18 cellular contexts compared by ENCODE assay signal in the genomic region with DNA sequence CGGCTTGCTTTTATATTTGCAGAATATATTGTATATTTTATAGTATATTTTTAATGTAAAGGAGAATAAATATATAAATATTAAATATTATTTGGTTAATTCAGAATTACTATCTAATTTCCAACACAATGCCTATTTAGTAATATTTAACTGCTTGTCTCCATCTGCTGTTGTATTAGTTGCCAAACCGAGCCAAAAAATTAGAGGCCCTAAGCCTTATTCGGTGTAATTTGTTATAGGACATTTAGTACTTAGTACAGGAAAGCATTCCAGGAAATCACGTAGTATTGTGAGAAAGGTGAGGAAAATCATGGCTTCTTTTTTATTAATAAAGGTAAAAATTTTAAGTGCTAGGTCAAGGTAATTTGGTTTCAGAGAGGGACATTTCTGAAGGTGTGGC.
DNase-seq lines count a peak whose midpoint lies in the region; ATAC-seq and TF ChIP-seq lines count a peak whose summit lies in the region.
"Had no signal": no experiment of that assay in that cellular context is flagged by ENCODE, and none has a peak within 500 bp of the region (broad histone marks: within the 10 kb centered on the region; RNA-seq: fewer than 3 reads in every experiment).

No MANE protein-coding gene starts in this region.

- no peaks in the 10 kb centered on the region for H3K27me3 ChIP-seq in esophagus squamous epithelium
- H3K27me3 ChIP-seq: BLaER1 treated with 17β-estradiol and CSF1 and Interleukin-3, amounts not matched to agents 10 nM and 100 nM had no signal

- H3K9me3 ChIP-seq in esophagus squamous epithelium: no peaks in the 10 kb centered on the region
- H3K9me3 ChIP-seq: A549; BLaER1 treated with 17β-estradiol and CSF1 and Interleukin-3, amounts not matched to agents 10 nM and 100 nM; Caco-2 had no signal

- CTCF ChIA-PET in WTC11 (lab: Charles Lee): interaction anchor here (0.7 kb wide), 1 partner anchor 93 kb away, joined by 3 read pairs; no protein-coding TSS in a partner anchor

- in situ Hi-C loops in G401 (cut with HindIII; ENCODE audit: low sequenced_read_pairs): no loop called here

- intact Hi-C loops in esophagus squamous epithelium (cut with DNase I): no loop called here

- TF ChIP-seq POLR2A in esophagus squamous epithelium (IDR thresholded peaks at IDR 0.05): no peak

- WGBS in esophagus squamous epithelium, 2 donors: 85 to 87% methylated on average over 4 of the region's 4 CpGs

- no peak overlapping the region for H3K4me3 Mint-ChIP-seq in WTC11
- H3K4me3 Mint-ChIP-seq: B cell; CD4-positive, alpha-beta T cell; CD8-positive, alpha-beta T cell had no signal

- H3K4me1 Mint-ChIP-seq in WTC11: peaks cover 39% of the 10 kb centered on the region
- H3K4me1 Mint-ChIP-seq: B cell had no signal

- no peak for ATAC-seq in WTC11
- ATAC-seq: A549; CD8-positive, alpha-beta T cell had no signal

- H3K4me3 ChIP-seq in esophagus squamous epithelium: no peak overlapping the region
- H3K4me3 ChIP-seq: A549; BLaER1 treated with 17β-estradiol and CSF1 and Interleukin-3, amounts not matched to agents 10 nM and 100 nM; GM12878 had no signal

- POLR2A ChIA-PET in WTC11 (lab: Charles Lee): interaction anchor here (0.7 kb wide), 1 partner anchor 1542 kb away, joined by 5 read pairs; no protein-coding TSS in a partner anchor

- DNase-seq in G401 (ENCODE audit: low spot score) (peak; percentile 85), WTC11 (ENCODE audit: low spot score) (no peak), cerebellum (ENCODE audit: low spot score) (peak; percentile 48), esophagus squamous epithelium (lab: John Stamatoyannopoulos, UW) (no peak)
- no peak for DNase-seq in activated CD4-positive, CD25-positive, alpha-beta regulatory T cell treated with anti-CD3 and anti-CD28 coated beads, Interleukin-2, amount 50 U/mL, for 72 hours
- DNase-seq: AML-193; Caco-2; Calu3; CD4-positive, alpha-beta T cell; CD8-positive, alpha-beta T cell; DMS79 treated with DMSO at 0.1 percent for 48 hours; GDM1 had no signal

- no peaks in the 10 kb centered on the region for H3K36me3 ChIP-seq in esophagus squamous epithelium
- H3K36me3 ChIP-seq: BLaER1 treated with 17β-estradiol and CSF1 and Interleukin-3, amounts not matched to agents 10 nM and 100 nM had no signal

- no peaks in the 10 kb centered on the region for H3K27me3 Mint-ChIP-seq in WTC11 (ENCODE audit: low read depth)
- H3K27me3 Mint-ChIP-seq: CD4-positive, alpha-beta T cell had no signal

- H3K27ac ChIP-seq in esophagus squamous epithelium: no peak overlapping the region
- H3K27ac ChIP-seq: 22Rv1; A549; BLaER1 treated with 17β-estradiol and CSF1 and Interleukin-3, amounts not matched to agents 10 nM and 100 nM; C4-2B had no signal

- H3K4me1 ChIP-seq in esophagus squamous epithelium: no peaks in the 10 kb centered on the region
- H3K4me1 ChIP-seq: A549; BLaER1 treated with 17β-estradiol and CSF1 and Interleukin-3, amounts not matched to agents 10 nM and 100 nM; Caco-2 had no signal

- 0 out of 2 replicates have a peak, but pooled peaks cover 2% of the 10 kb centered on the region for H3K36me3 Mint-ChIP-seq in WTC11
- H3K36me3 Mint-ChIP-seq: CD8-positive, alpha-beta T cell had no signal

- H3K27ac Mint-ChIP-seq in WTC11: no peak overlapping the region
- H3K27ac Mint-ChIP-seq: B cell; CD4-positive, alpha-beta T cell; CD8-positive, alpha-beta T cell had no signal

- peaks cover 4% of the 10 kb centered on the region for H3K9me3 Mint-ChIP-seq in WTC11
- H3K9me3 Mint-ChIP-seq: CD4-positive, alpha-beta T cell; CD8-positive, alpha-beta T cell had no signal

- TF ChIP-seq CTCF in WTC11 (IDR thresholded peaks at IDR 0.05): no peak
- no peak for TF ChIP-seq CTCF in esophagus squamous epithelium (IDR thresholded peaks at IDR 0.05)

TF ChIP-seq in WTC11, 78 proteins besides CTCF, POLR2A, EP300 and RAD21:
- TF ChIP-seq HMGA2 (CRISPR knock-in tag; IDR thresholded peaks at IDR 0.05): peak; percentile 82
- TF ChIP-seq, protein P1, sequence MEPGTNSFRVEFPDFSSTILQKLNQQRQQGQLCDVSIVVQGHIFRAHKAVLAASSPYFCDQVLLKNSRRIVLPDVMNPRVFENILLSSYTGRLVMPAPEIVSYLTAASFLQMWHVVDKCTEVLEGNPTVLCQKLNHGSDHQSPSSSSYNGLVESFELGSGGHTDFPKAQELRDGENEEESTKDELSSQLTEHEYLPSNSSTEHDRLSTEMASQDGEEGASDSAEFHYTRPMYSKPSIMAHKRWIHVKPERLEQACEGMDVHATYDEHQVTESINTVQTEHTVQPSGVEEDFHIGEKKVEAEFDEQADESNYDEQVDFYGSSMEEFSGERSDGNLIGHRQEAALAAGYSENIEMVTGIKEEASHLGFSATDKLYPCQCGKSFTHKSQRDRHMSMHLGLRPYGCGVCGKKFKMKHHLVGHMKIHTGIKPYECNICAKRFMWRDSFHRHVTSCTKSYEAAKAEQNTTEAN (CRISPR knock-in tag; IDR thresholded peaks at IDR 0.05): no peak
- TF ChIP-seq, protein P2, sequence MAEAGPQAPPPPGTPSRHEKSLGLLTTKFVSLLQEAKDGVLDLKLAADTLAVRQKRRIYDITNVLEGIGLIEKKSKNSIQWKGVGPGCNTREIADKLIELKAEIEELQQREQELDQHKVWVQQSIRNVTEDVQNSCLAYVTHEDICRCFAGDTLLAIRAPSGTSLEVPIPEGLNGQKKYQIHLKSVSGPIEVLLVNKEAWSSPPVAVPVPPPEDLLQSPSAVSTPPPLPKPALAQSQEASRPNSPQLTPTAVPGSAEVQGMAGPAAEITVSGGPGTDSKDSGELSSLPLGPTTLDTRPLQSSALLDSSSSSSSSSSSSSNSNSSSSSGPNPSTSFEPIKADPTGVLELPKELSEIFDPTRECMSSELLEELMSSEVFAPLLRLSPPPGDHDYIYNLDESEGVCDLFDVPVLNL (CRISPR knock-in tag; IDR thresholded peaks at IDR 0.05; ENCODE audit: borderline replicate concordance, low read depth): no peak
- no peak for TF ChIP-seq MXD4 (CRISPR knock-in tag; IDR thresholded peaks at IDR 0.05; ENCODE audit: borderline replicate concordance)
TF ChIP-seq in WTC11: peak in this region for 1.

Comparison
In these comparisons a context has a peak if more than half of its experiments do, and no peak if none do; other contexts are left out.
1. DNase-seq: peak in G401 (single experiment) and cerebellum (single experiment); none in WTC11 (single experiment), activated CD4-positive, CD25-positive, alpha-beta regulatory T cell treated with anti-CD3 and anti-CD28 coated beads, Interleukin-2, amount 50 U/mL, for 72 hours (single experiment) and esophagus squamous epithelium (single experiment).